ENCODE assay signal across 7 cellular contexts in the genomic region with DNA sequence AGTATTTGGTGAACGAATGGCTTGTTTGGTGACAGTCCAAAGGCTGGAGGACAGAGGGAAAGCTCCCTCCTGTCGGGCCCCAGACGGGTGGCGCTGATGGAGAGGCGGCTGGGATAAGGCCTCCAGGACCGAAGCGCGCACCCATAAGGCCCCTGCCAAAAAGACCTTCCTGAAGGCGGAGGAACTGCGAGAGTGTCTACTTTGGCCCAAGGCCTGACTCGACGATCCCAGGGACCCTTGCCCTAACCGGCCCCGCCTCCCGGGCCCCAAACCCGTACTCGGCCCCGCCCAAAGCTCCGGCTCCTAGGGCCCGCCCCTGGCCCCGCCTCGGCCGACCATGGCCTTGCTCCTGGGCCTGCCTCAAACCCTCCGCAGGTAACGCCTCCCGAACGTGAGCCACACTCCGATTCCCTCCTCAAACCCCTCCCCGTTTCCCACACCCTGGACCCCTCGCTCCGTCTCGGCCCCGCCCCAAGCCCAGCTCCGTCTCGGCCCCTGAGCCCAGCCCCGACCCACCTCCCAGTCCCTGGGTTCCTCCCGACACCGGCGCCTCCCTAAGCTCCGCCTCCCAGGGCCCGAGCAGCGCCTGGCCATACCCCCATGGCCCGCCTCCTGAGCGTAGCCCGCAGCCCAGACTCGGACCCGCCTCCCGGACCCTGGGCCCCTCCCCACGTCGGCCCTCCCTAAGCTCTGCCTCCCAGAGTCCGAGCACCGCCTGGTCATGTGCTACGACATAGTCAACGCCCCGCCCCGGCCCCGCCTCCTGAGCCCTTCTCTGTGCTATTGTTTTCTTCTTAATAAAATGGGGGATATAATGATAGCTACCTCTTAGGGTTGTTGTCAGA.
A peak's percentile ranks its signal among the peaks of the same experiment; 100 is the strongest.
DNase-seq lines count a peak whose midpoint lies in the region; ATAC-seq, FAIRE-seq and TF ChIP-seq lines count a peak whose summit lies in the region.

No MANE protein-coding gene starts in this region.

- peak overlapping the region; percentile 28 for H3K27ac ChIP-seq in keratinocyte (ENCODE audit: control insufficient read depth, insufficient read depth, low read length)

- no peaks in the 10 kb centered on the region for H3K9me1 ChIP-seq in keratinocyte (ENCODE audit: control insufficient read depth, extremely low read depth, insufficient read depth, low read length)

- H3K36me3 ChIP-seq in keratinocyte (ENCODE audit: control insufficient read depth in 2 of 2, extremely low read depth in 1 of 2, insufficient read depth in 2 of 2, low read length in 2 of 2) = no peaks in the 10 kb centered on the region

- no peak for FAIRE-seq in keratinocyte (lab: Jason Lieb, UNC)

- no peaks in the 10 kb centered on the region for H4K20me1 ChIP-seq in keratinocyte (ENCODE audit: control insufficient read depth, extremely low read depth, insufficient read depth, low read length)

- ATAC-seq in GM18517 (IDR thresholded peaks at IDR 0.05; ENCODE audit: unreplicated experiment) (peak; percentile 100), HG03039 (IDR thresholded peaks at IDR 0.05; ENCODE audit: unreplicated experiment) (peak; percentile 100)

- no peaks in the 10 kb centered on the region for H3K27me3 ChIP-seq in keratinocyte (ENCODE audit: control insufficient read depth, extremely low read depth, insufficient read depth, low read length)

- DNase-seq in NCI-H2107 (lab: John Stamatoyannopoulos, UW) = peak; percentile 51
- DNase-seq in activated CD4-positive, CD25-positive, alpha-beta regulatory T cell treated with anti-CD3 and anti-CD28 coated beads, Interleukin-2, amount 50 U/mL, for 72 hours = peak; percentile 93
- peak; percentile 94 for DNase-seq in cerebellar cortex (ENCODE audit: low spot score)
- peak; percentile 13 for DNase-seq in keratinocyte (ENCODE audit: low read depth, low spot score)
- peak; percentile 73 to 86 for DNase-seq in stimulated activated CD4-positive, alpha-beta T cell treated with anti-CD3 and anti-CD28 coated beads, Interleukin-12 subunit alpha, Interleukin-12 subunit beta, amount 100 ng/mL, for 24 hours (ENCODE audit: low read depth in 2 of 2)

- peak overlapping the region; percentile 72 for H3K9ac ChIP-seq in keratinocyte (ENCODE audit: control insufficient read depth, extremely low read depth, insufficient read depth, low read length)

- peak overlapping the region; percentile 85 for H2AFZ ChIP-seq in keratinocyte (ENCODE audit: control insufficient read depth, low read length)

- peaks cover 3% of the 10 kb centered on the region for H3K4me1 ChIP-seq in keratinocyte (ENCODE audit: control insufficient read depth, extremely low read depth, insufficient read depth, low read length)

- peak overlapping the region; percentile 74 for H3K4me2 ChIP-seq in keratinocyte (ENCODE audit: control insufficient read depth, extremely low read depth, insufficient read depth, low read depth, low read length)

- H3K4me3 ChIP-seq in keratinocyte (ENCODE audit: control insufficient read depth in 2 of 3, extremely low read depth in 1 of 3, insufficient read depth in 2 of 3, low read depth in 1 of 3, low read length in 3 of 3) = peak overlapping the region; percentile 58 to 67 (median 58)

- no peaks in the 10 kb centered on the region for H3K9me3 ChIP-seq in keratinocyte (ENCODE audit: control insufficient read depth, low read depth, low read length)

- no peak for TF ChIP-seq CTCF in keratinocyte (optimal IDR thresholded peaks at IDR 0.05 in 1 of 3, IDR thresholded peaks at IDR 0.05 in 1 of 3, conservative IDR thresholded peaks at IDR 0.05 in 1 of 3; ENCODE audit: extremely low read depth in 1 of 3, insufficient read depth in 2 of 3, low read length in 3 of 3)

- no peaks in the 10 kb centered on the region for H3K79me2 ChIP-seq in keratinocyte (ENCODE audit: control insufficient read depth, insufficient read depth, low read length)

- dilution Hi-C loops in keratinocyte (cut with MboI; ENCODE audit: extremely low pct_ligation_motif_present, low sequenced_read_pairs) = no loop called here

Comparison
In these comparisons a context has a peak if more than half of its experiments do, and no peak if none do; other contexts are left out.
1. Peak in every context shown above with its lines: DNase-seq, ATAC-seq, H3K4me3 ChIP-seq and H3K27ac ChIP-seq.
2. DNase-seq: peak in every context shown above with its lines; median percentile 94 in cerebellar cortex; 93 in activated CD4-positive, CD25-positive, alpha-beta regulatory T cell treated with anti-CD3 and anti-CD28 coated beads, Interleukin-2, amount 50 U/mL, for 72 hours; 80 in stimulated activated CD4-positive, alpha-beta T cell treated with anti-CD3 and anti-CD28 coated beads, Interleukin-12 subunit alpha, Interleukin-12 subunit beta, amount 100 ng/mL, for 24 hours; 51 in NCI-H2107; 13 in keratinocyte.